ENCODE assay signal across 8 cellular contexts in the genomic region with DNA sequence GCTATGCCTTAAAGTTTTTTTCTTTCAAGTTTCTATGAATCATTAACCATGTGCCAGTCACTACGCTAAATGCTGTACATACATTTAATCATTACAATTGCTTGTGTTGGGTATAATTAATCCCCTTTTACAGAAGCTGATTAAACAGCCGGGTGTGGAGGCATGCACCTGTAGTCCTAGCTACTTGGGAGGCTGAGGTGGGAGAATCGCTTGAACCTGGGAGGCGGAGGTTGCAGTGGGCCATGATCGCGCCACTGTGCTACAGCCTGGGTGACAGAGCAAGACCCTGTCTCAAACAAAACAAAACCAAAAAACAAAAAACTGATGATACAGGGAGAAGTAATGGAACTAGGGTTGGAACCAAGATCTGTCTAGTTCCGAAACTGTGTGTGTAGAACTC. TPM values are rescaled to one million over a fixed set of nuclear protein-coding genes. Genes with fewer than 3 reads are reported as not detected.
DNase-seq lines count a peak whose midpoint lies in the region; ATAC-seq and TF ChIP-seq lines count a peak whose summit lies in the region.

No MANE protein-coding gene starts in this region.

- CTCF ChIA-PET in activated CD4-positive, alpha-beta T cell treated with anti-CD3 and anti-CD28 coated beads, Interleukin-2, amount 10 ng/mL, durations not matched to agents 7 days and 5 days (lab: Charles Lee) = interaction anchor here (0.7 to 1.1 kb wide), 3 partner anchors 9 to 109 kb away, joined by 3 to 5 read pairs (median 3); no protein-coding TSS in a partner anchor

- peak overlapping the region; percentile 99 for H3K27ac Mint-ChIP-seq in activated CD4-positive, alpha-beta T cell treated with anti-CD3 and anti-CD28 coated beads, Interleukin-2, amount 10 ng/mL, durations not matched to agents 7 days and 5 days

- H3K4me1 ChIP-seq in adipocyte (ENCODE audit: control insufficient read depth, insufficient read depth, low read length) = peaks cover 46% of the 10 kb centered on the region
- peaks cover 1 to 18% of the 10 kb centered on the region in 2 donors for H3K4me1 ChIP-seq in lung (ENCODE audit: control insufficient read depth in 2 of 2, insufficient read depth in 2 of 2, low read length in 2 of 2)
- H3K4me1 ChIP-seq in thymus (ENCODE audit: control insufficient read depth, insufficient read depth, low read length) = peaks cover 4% of the 10 kb centered on the region

- ATAC-seq in lung (ENCODE audit: insufficient read depth, low FRiP score) = no peak
- ATAC-seq in GM19351 (IDR thresholded peaks at IDR 0.05; ENCODE audit: unreplicated experiment) = no peak
- ATAC-seq in HG03469 (IDR thresholded peaks at IDR 0.05; ENCODE audit: unreplicated experiment) = no peak
- ATAC-seq in GM18870 (IDR thresholded peaks at IDR 0.05; ENCODE audit: unreplicated experiment) = no peak

- POLR2A ChIA-PET in activated CD4-positive, alpha-beta T cell treated with anti-CD3 and anti-CD28 coated beads, Interleukin-2, amount 10 ng/mL, durations not matched to agents 7 days and 5 days (lab: Charles Lee) = interaction anchor here (0.7 kb wide), 1 partner anchor 298 kb away, joined by 3 read pairs; no protein-coding TSS in a partner anchor

- H3K9me3 ChIP-seq in adipocyte (ENCODE audit: control insufficient read depth, low read length) = no peaks in the 10 kb centered on the region
- H3K9me3 ChIP-seq in lung (ENCODE audit: control insufficient read depth in 2 of 2, insufficient read depth in 1 of 2, low read length in 1 of 2) = no peaks in the 10 kb centered on the region
- no peaks in the 10 kb centered on the region for H3K9me3 ChIP-seq in thymus (ENCODE audit: control insufficient read depth)

- no peak for DNase-seq in activated CD4-positive, alpha-beta T cell treated with anti-CD3 and anti-CD28 coated beads, Interleukin-2, amount 10 ng/mL, durations not matched to agents 7 days and 5 days
- no peak for DNase-seq in activated CD4-positive, alpha-beta T cell treated with anti-CD3 and anti-CD28 coated beads for 1 hour
- DNase-seq in adipocyte (ENCODE audit: low read depth) (no peak), lung (ENCODE audit: low spot score) (no peak)

- H3K27ac ChIP-seq in lung (ENCODE audit: low read depth in 1 of 2, low read length in 1 of 2) (peak overlapping the region; percentile 95 to 99), thymus (ENCODE audit: low read depth) (peak overlapping the region; percentile 90)

- no peaks in the 10 kb centered on the region for H3K9me3 Mint-ChIP-seq in activated CD4-positive, alpha-beta T cell treated with anti-CD3 and anti-CD28 coated beads, Interleukin-2, amount 10 ng/mL, durations not matched to agents 7 days and 5 days

- H3K4me3 ChIP-seq in adipocyte (ENCODE audit: low read length) = peak overlapping the region; percentile 85
- H3K4me3 ChIP-seq in lung = no peak overlapping the region
- H3K4me3 ChIP-seq in thymus (ENCODE audit: low read length) = no peak overlapping the region

- no peaks in the 10 kb centered on the region for H3K36me3 ChIP-seq in adipocyte (ENCODE audit: control insufficient read depth, insufficient read depth, low read length, severe bottlenecking)
- H3K36me3 ChIP-seq in lung (ENCODE audit: control insufficient read depth in 2 of 2, insufficient read depth in 2 of 2, low read length in 2 of 2) = no peaks in the 10 kb centered on the region
- H3K36me3 ChIP-seq in thymus (ENCODE audit: control insufficient read depth, insufficient read depth) = no peaks in the 10 kb centered on the region

- H3K27me3 Mint-ChIP-seq in activated CD4-positive, alpha-beta T cell treated with anti-CD3 and anti-CD28 coated beads, Interleukin-2, amount 10 ng/mL, durations not matched to agents 7 days and 5 days = peaks cover 9% of the 10 kb centered on the region

- no peaks in the 10 kb centered on the region for H3K27me3 ChIP-seq in adipocyte (replicated peaks; ENCODE audit: control insufficient read depth, insufficient read depth, low read length)
- H3K27me3 ChIP-seq in lung (ENCODE audit: control insufficient read depth, insufficient read depth) = no peaks in the 10 kb centered on the region
- H3K27me3 ChIP-seq in thymus (ENCODE audit: control insufficient read depth, insufficient read depth) = no peaks in the 10 kb centered on the region

- peaks cover 10% of the 10 kb centered on the region for H3K36me3 Mint-ChIP-seq in activated CD4-positive, alpha-beta T cell treated with anti-CD3 and anti-CD28 coated beads, Interleukin-2, amount 10 ng/mL, durations not matched to agents 7 days and 5 days (ENCODE audit: low read depth)

- 96% methylated on average over 7 of the region's 7 CpGs for WGBS in lung, 2 donors
- 98% methylated on average over 7 of the region's 7 CpGs for WGBS in thymus

- H3K4me3 Mint-ChIP-seq in activated CD4-positive, alpha-beta T cell treated with anti-CD3 and anti-CD28 coated beads, Interleukin-2, amount 10 ng/mL, durations not matched to agents 7 days and 5 days = peak overlapping the region; percentile 81

- TF ChIP-seq CTCF in lung (IDR thresholded peaks at IDR 0.05; ENCODE audit: control extremely low read depth, extremely low read depth) = no peak

- peak overlapping the region; percentile 91 for H3K9ac ChIP-seq in adipocyte (ENCODE audit: low read length)

- H3K4me1 Mint-ChIP-seq in activated CD4-positive, alpha-beta T cell treated with anti-CD3 and anti-CD28 coated beads, Interleukin-2, amount 10 ng/mL, durations not matched to agents 7 days and 5 days = peaks cover 52% of the 10 kb centered on the region

RNA-seq across cellular contexts. Expression of a gene that starts 1.2 kb away (rescaled TPM):
- total RNA-seq in activated CD4-positive, alpha-beta T cell treated with anti-CD3 and anti-CD28 coated beads, Interleukin-2, amount 10 ng/mL, durations not matched to agents 7 days and 5 days = 10 to 100 TPM; 33.1 to 36.6 TPM
- 10 to 100 TPM; 29.4 to 29.5 TPM for total RNA-seq in lung
- 10 to 100 TPM; 16.2 to 25.4 TPM for polyA plus RNA-seq in lung
- 30.1 TPM for polyA plus RNA-seq in thymus

RNA-seq across cellular contexts. Expression of a gene that starts 20.4 kb away (rescaled TPM):
- total RNA-seq in activated CD4-positive, alpha-beta T cell treated with anti-CD3 and anti-CD28 coated beads, Interleukin-2, amount 10 ng/mL, durations not matched to agents 7 days and 5 days = not detected
- total RNA-seq in lung = 1 to 10 TPM in 1 of 2 donors, not detected in 1; 1.3 TPM
- polyA plus RNA-seq in lung = under 1 TPM; 0.26 to 0.37 TPM
- 2.6 TPM for polyA plus RNA-seq in thymus
